Comparison of ENCODE assay signal across 26 cellular contexts in genomic region chrX:132470830-132471229, GRCh38.
"Had no signal": no experiment of that assay in that cellular context is flagged by ENCODE, and none has a peak within 500 bp of the region (broad histone marks: within the 10 kb centered on the region; RNA-seq: fewer than 3 reads in every experiment).

No MANE protein-coding gene starts in this region.

- H3K27ac ChIP-seq: ovary, prostate gland, skin epidermis, spleen, tibial nerve, upper lobe of left lung, vagina had no signal

- H3K36me3 ChIP-seq: ovary, prostate gland, spleen, tibial nerve, upper lobe of left lung, vagina had no signal

- H3K27me3 ChIP-seq: ovary, upper lobe of left lung, vagina had no signal

- H3K4me3 ChIP-seq: lung, mucosa of descending colon, ovary, prostate gland, skin epidermis, spleen, tibial nerve, upper lobe of left lung, vagina had no signal

- ATAC-seq: left cardiac atrium; left lobe of liver; left ventricle myocardium superior; mucosa of descending colon; naive thymus-derived CD4-positive, alpha-beta T cell; natural killer cell treated with Interleukin-12 subunit alpha and Interleukin-12 subunit beta and Interleukin-15 and Interleukin-18, amount 100 ng/mL, for 72 hours; right cardiac atrium; sciatic nerve; stimulated activated memory B cell treated with anti-CD40 and anti-IgM and Interleukin-4, amounts not matched to agents 10 μg/mL and 1 μg/mL and 100 μg/mL, for 72 hours; stimulated activated naive CD8-positive, alpha-beta T cell treated with anti-CD3 and anti-CD28 coated beads, Interleukin-15, amount 100 ng/mL, for 72 hours had no signal

- H3K4me1 ChIP-seq: prostate gland, tibial nerve had no signal

- H3K9me3 ChIP-seq: mucosa of descending colon, ovary, prostate gland, spleen, tibial nerve, upper lobe of left lung, vagina had no signal

- DNase-seq: hippocampal formation; kidney glomerular epithelial cell; left cardiac atrium; left ventricle myocardium superior; midbrain; mucosa of descending colon; naive thymus-derived CD4-positive, alpha-beta T cell; ovary; retina; right cardiac atrium; spleen; stimulated activated CD4-positive, alpha-beta T cell treated with anti-CD3 and anti-CD28 coated beads, Interleukin-4, amount 100 ng/mL, for 24 hours; stimulated activated naive CD4-positive, alpha-beta T cell treated with Interleukin-2 at 50 U/mL for 16 hours; stimulated activated naive CD8-positive, alpha-beta T cell treated with anti-CD3 and anti-CD28 coated beads, Interleukin-15, amount 100 ng/mL, for 72 hours; substantia nigra; upper lobe of left lung had no signal

- FAIRE-seq: keratinocyte had no signal
